Comparison of ENCODE assay signal across 8 cellular contexts in genomic region chr16:77584205-77584859, GRCh38.
DNase-seq lines count a peak whose midpoint lies in the region; ATAC-seq and TF ChIP-seq lines count a peak whose summit lies in the region.

No MANE protein-coding gene starts in this region.

- H3K36me3 Mint-ChIP-seq in activated naive CD8-positive, alpha-beta T cell treated with anti-CD3 and anti-CD28 coated beads for 36 hours: no peaks in the 10 kb centered on the region

- H3K9me3 Mint-ChIP-seq in activated naive CD8-positive, alpha-beta T cell treated with anti-CD3 and anti-CD28 coated beads for 36 hours: no peaks in the 10 kb centered on the region

- CTCF ChIA-PET in PC-9 (lab: Charles Lee): interaction anchor here (0.8 kb wide), 1 partner anchor 345 kb away, joined by 3 read pairs; no protein-coding TSS in a partner anchor

- peak; percentile 59 for TF ChIP-seq CTCF in GM13976 (IDR thresholded peaks at IDR 0.05; ENCODE audit: borderline replicate concordance, control extremely low read depth, extremely low read depth, insufficient read depth, missing control alignments)
- TF ChIP-seq CTCF in PC-9 (conservative IDR thresholded peaks at IDR 0.05): peak; percentile 96
- TF ChIP-seq CTCF in left ventricle myocardium inferior (IDR thresholded peaks at IDR 0.05; ENCODE audit: borderline replicate concordance): peak; percentile 92

- POLR2A ChIA-PET in PC-9 (lab: Charles Lee; ENCODE audit: unreplicated experiment): no interaction called here

- H3K36me3 ChIP-seq in PC-9 (ENCODE audit: low read depth) (no peaks in the 10 kb centered on the region), left ventricle myocardium inferior (no peaks in the 10 kb centered on the region)

- H3K4me1 Mint-ChIP-seq in activated naive CD8-positive, alpha-beta T cell treated with anti-CD3 and anti-CD28 coated beads for 36 hours: no peaks in the 10 kb centered on the region

- no peaks in the 10 kb centered on the region for H3K79me2 ChIP-seq in PC-9 (ENCODE audit: low read depth)

- ATAC-seq in sciatic nerve (peak; percentile 68), GM19328 (IDR thresholded peaks at IDR 0.05; ENCODE audit: unreplicated experiment) (no peak)

- H3K4me3 Mint-ChIP-seq in activated naive CD8-positive, alpha-beta T cell treated with anti-CD3 and anti-CD28 coated beads for 36 hours: no peak overlapping the region

- DNase-seq in AG08396 (ENCODE audit: low spot score) (peak; percentile 56), GM13976 (ENCODE audit: low spot score) (peak; percentile 50), HuH-7 (ENCODE audit: low spot score) (peak; percentile 29), PC-9 (peak; percentile 21 to 40), left ventricle myocardium inferior (no peak), sciatic nerve (ENCODE audit: low spot score) (no peak)
- DNase-seq in activated naive CD8-positive, alpha-beta T cell treated with anti-CD3 and anti-CD28 coated beads for 36 hours: peak; percentile 22

- peaks cover 27% of the 10 kb centered on the region for H3K27me3 Mint-ChIP-seq in activated naive CD8-positive, alpha-beta T cell treated with anti-CD3 and anti-CD28 coated beads for 36 hours

- no peaks in the 10 kb centered on the region for H3K4me1 ChIP-seq in PC-9 (replicated peaks; ENCODE audit: insufficient read depth)
- peaks cover 6% of the 10 kb centered on the region for H3K4me1 ChIP-seq in left ventricle myocardium inferior

- H3K27ac ChIP-seq in PC-9 (no peak overlapping the region), left ventricle myocardium inferior (replicated peaks) (no peak overlapping the region)

- intact Hi-C loops in PC-9 (cut with micrococcal nuclease; ENCODE audit: unreplicated experiment): loop anchor here (1.0 kb wide), 2 partner anchors 348 to 387 kb away; no protein-coding TSS in a partner anchor
- intact Hi-C loops in left ventricle myocardium inferior (cut with micrococcal nuclease): loop anchor here (1.0 kb wide), 1 partner anchor 348 kb away; no protein-coding TSS in a partner anchor
- intact Hi-C loops in sciatic nerve (cut with DNase I): loop anchor here (5.0 kb wide), 1 partner anchor 347 kb away; no protein-coding TSS in a partner anchor

- no peak overlapping the region for H3K4me3 ChIP-seq in PC-9
- H3K4me3 ChIP-seq in left ventricle myocardium inferior: no peak overlapping the region

- H3K27me3 ChIP-seq in PC-9 (ENCODE audit: insufficient read depth, low read depth): peaks cover 26% of the 10 kb centered on the region
- H3K27me3 ChIP-seq in left ventricle myocardium inferior (ENCODE audit: low read depth): peaks cover 48% of the 10 kb centered on the region

- no peaks in the 10 kb centered on the region for H4K20me1 ChIP-seq in PC-9 (ENCODE audit: insufficient read depth)

- H3K9me3 ChIP-seq in PC-9 (ENCODE audit: insufficient read depth, low read depth) (no peaks in the 10 kb centered on the region), left ventricle myocardium inferior (replicated peaks) (no peaks in the 10 kb centered on the region)

- no TSS peak for BruUV-seq in PC-9 (replicated peaks; lab: Mats Ljungman, UMichigan)

- H3K27ac Mint-ChIP-seq in activated naive CD8-positive, alpha-beta T cell treated with anti-CD3 and anti-CD28 coated beads for 36 hours: no peak overlapping the region

- H3K9me2 ChIP-seq in PC-9 (ENCODE audit: insufficient read depth): no peaks in the 10 kb centered on the region

- H3K4me2 ChIP-seq in PC-9: no peak overlapping the region

- no peak overlapping the region for H2AFZ ChIP-seq in PC-9

- no peaks in the 10 kb centered on the region for H3F3A ChIP-seq in PC-9 (ENCODE audit: insufficient read depth, low read depth)

- in situ Hi-C loops in GM13976 (cut with MboI; ENCODE audit: low sequenced_read_pairs, unreplicated experiment): loop anchor here (5.0 kb wide), 1 partner anchor 352 kb away; no protein-coding TSS in a partner anchor

Comparison
In these comparisons a context has a peak if more than half of its experiments do, and no peak if none do; other contexts are left out.
1. DNase-seq: peak in AG08396 (single experiment), GM13976 (single experiment), HuH-7 (single experiment), PC-9 (2 of 2) and activated naive CD8-positive, alpha-beta T cell treated with anti-CD3 and anti-CD28 coated beads for 36 hours (single experiment); none in left ventricle myocardium inferior (single experiment) and sciatic nerve (single experiment).
2. Peak in every context shown above with its lines, with median percentiles within 50 percentile points of each other: CTCF ChIP-seq.